11 cellular contexts compared by ENCODE assay signal in the genomic region with DNA sequence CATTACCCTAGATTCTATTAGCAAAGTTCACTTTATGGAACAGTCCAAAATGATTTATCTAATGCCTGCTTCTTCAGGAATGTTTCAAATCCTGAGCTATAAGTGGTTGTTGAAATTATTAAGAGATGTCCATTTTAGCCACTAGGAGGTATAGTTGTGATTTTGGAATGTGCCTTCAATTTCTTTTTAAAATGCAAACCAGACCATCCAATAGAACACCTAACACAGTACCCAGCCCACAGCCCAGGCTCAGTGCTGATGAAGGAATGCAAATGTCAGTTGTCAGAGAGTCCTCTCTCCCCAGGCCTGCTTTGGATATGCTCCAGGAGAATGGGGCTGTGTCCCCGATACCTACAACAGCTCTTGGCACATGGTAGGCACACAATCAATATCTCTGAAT.
DNase-seq lines count a peak whose midpoint lies in the region; ATAC-seq and TF ChIP-seq lines count a peak whose summit lies in the region.
"Had no signal": no experiment of that assay in that cellular context is flagged by ENCODE, and none has a peak within 500 bp of the region (broad histone marks: within the 10 kb centered on the region; RNA-seq: fewer than 3 reads in every experiment).

No MANE protein-coding gene starts in this region.

- peak; percentile 5 for DNase-seq in NCI-H1694 treated with DMSO at 0.1 percent for 48 hours (lab: John Stamatoyannopoulos, UW)
- DNase-seq in NCI-H1694 (lab: John Stamatoyannopoulos, UW): no peak
- DNase-seq in NCI-H526 treated with DMSO at 0.1 percent for 48 hours (lab: John Stamatoyannopoulos, UW): peak; percentile 53
- DNase-seq in epithelial cell of proximal tubule (ENCODE audit: low read depth): no peak
- peak; percentile 7 for DNase-seq in renal cortical epithelial cell (ENCODE audit: low read depth)
- no peak for DNase-seq in CD1c-positive myeloid dendritic cell (ENCODE audit: extremely low spot score)
- no peak for DNase-seq in activated gamma-delta T cell treated with Interleukin-2 at 50 U/mL for 16 hours
- DNase-seq: 8988T, amygdala, mucosa of descending colon had no signal

- no peak for ATAC-seq in GM19023 (IDR thresholded peaks at IDR 0.05; ENCODE audit: unreplicated experiment)
- ATAC-seq: mucosa of descending colon had no signal

- TF ChIP-seq CTCF in epithelial cell of proximal tubule (conservative IDR thresholded peaks at IDR 0.05; ENCODE audit: low read depth, low read length): peak; percentile 34

- H3K4me3 ChIP-seq in epithelial cell of proximal tubule (ENCODE audit: low read depth, low read length): no peak overlapping the region
- H3K4me3 ChIP-seq: mucosa of descending colon had no signal

Comparison
In these comparisons a context has a peak if more than half of its experiments do, and no peak if none do; other contexts are left out.
1. DNase-seq: peak in NCI-H1694 treated with DMSO at 0.1 percent for 48 hours (single experiment), NCI-H526 treated with DMSO at 0.1 percent for 48 hours (single experiment) and renal cortical epithelial cell (single experiment); none in NCI-H1694 (single experiment), epithelial cell of proximal tubule (single experiment), CD1c-positive myeloid dendritic cell (single experiment) and activated gamma-delta T cell treated with Interleukin-2 at 50 U/mL for 16 hours (single experiment).